8 cellular contexts compared by ENCODE assay signal in genomic region chr14:74941676-74942097, GRCh38. TPM values are rescaled to one million over a fixed set of nuclear protein-coding genes. Genes with fewer than 3 reads are reported as not detected.
DNase-seq lines count a peak whose midpoint lies in the region; ATAC-seq and TF ChIP-seq lines count a peak whose summit lies in the region.

No MANE protein-coding gene starts in this region.

- WGBS in GM23248 (ENCODE audit: low coverage in 1 of 2, low lambda C conversion rate in 2 of 2, missing lambda C conversion rate in 2 of 2), 2 experiments = 22 to 25% methylated on average over 13 of the region's 13 CpGs
- 37 to 59% (median 48%) methylated on average over 8 to 13 of the region's 13 CpGs for WGBS in adrenal gland, 4 donors

- in situ Hi-C loops in GM23248 (cut with MboI) = loop anchor here (25.0 kb wide), 1 partner anchor 346 kb away; the partner anchor contains the start of gene FOS

- H3F3A ChIP-seq in GM23248 (ENCODE audit: insufficient read depth) = peaks cover 29% of the 10 kb centered on the region

- intact Hi-C loops in adrenal gland (cut with DNase I) = loop anchor here in 1 of 2 donors (10.0 kb wide), 1 partner anchor 63 kb away; the partner anchor contains the start of gene EIF2B2

- H3K4me1 ChIP-seq in GM23248 (ENCODE audit: insufficient read depth) (peaks cover 32% of the 10 kb centered on the region), adrenal gland (replicated peaks in 1 of 2) (peaks cover 20 to 39% of the 10 kb centered on the region in 2 donors)

- no peaks in the 10 kb centered on the region for H3K79me2 ChIP-seq in GM23248 (ENCODE audit: insufficient read depth)

- no peak for TF ChIP-seq POLR2A in adrenal gland (IDR thresholded peaks at IDR 0.05)

- no peaks in the 10 kb centered on the region for H3K9me2 ChIP-seq in GM23248 (ENCODE audit: insufficient read depth)

- no peak overlapping the region for H3K4me3 ChIP-seq in GM23248
- no peak overlapping the region for H3K4me3 ChIP-seq in adrenal gland

- no peak overlapping the region for H3K9ac ChIP-seq in GM23248

- H3K36me3 Mint-ChIP-seq in T-helper 17 cell (ENCODE audit: low read depth) = no peaks in the 10 kb centered on the region

- peak overlapping the region; percentile 95 for H3K27ac Mint-ChIP-seq in T-helper 17 cell

- H3K4me1 Mint-ChIP-seq in T-helper 17 cell = peaks cover 37% of the 10 kb centered on the region

- peak; percentile 68 for ATAC-seq in T-helper 17 cell

- H3K9me3 ChIP-seq in GM23248 (ENCODE audit: low read depth) (no peaks in the 10 kb centered on the region), T-helper 17 cell (ENCODE audit: control insufficient read depth, low read length, poor library complexity, severe bottlenecking) (no peaks in the 10 kb centered on the region), adrenal gland (replicated peaks in 1 of 3) (no peaks in the 10 kb centered on the region)

- no peak for TF ChIP-seq CTCF in adrenal gland (IDR thresholded peaks at IDR 0.05)

- H4K20me1 ChIP-seq in GM23248 (ENCODE audit: insufficient read depth) = no peaks in the 10 kb centered on the region

- no peak overlapping the region for H3K4me2 ChIP-seq in GM23248 (ENCODE audit: unreplicated experiment)

- H3K27me3 ChIP-seq in GM23248 (replicated peaks; ENCODE audit: insufficient read depth) = no peaks in the 10 kb centered on the region
- no peaks in the 10 kb centered on the region for H3K27me3 ChIP-seq in adrenal gland
- no peaks in the 10 kb centered on the region for H3K27me3 ChIP-seq in layer of hippocampus (ENCODE audit: control insufficient read depth, insufficient read depth, low read length)

- H3K4me3 Mint-ChIP-seq in T-helper 17 cell = peak overlapping the region; percentile 90

- H3K27ac ChIP-seq in GM23248 (no peak overlapping the region), adrenal gland (peak overlapping the region in 4 of 5 donors; percentile 56 to 87 (median 76)), layer of hippocampus (ENCODE audit: low read depth, low read length) (peak overlapping the region; percentile 84)

- H3K27me3 Mint-ChIP-seq in T-helper 17 cell = no peaks in the 10 kb centered on the region

- peak in 11 of 14 donors; percentile 16 to 84 (median 61) for DNase-seq in C1 segment of cervical spinal cord (lab: John Stamatoyannopoulos, UW)
- DNase-seq in GM23248 = peak; percentile 80
- peak in 2 of 3 donors; percentile 14 to 27 for DNase-seq in T-helper 17 cell
- DNase-seq in adrenal gland = peak; percentile 57 to 92 (median 63)
- DNase-seq in stimulated activated CD4-positive, alpha-beta T cell treated with anti-CD3 and anti-CD28 coated beads, TNF-alpha, amount 100 ng/mL, for 4 hours (ENCODE audit: low read depth in 3 of 3) = peak; percentile 28 to 54 (median 35)
- DNase-seq in NCI-H146 treated with DMSO at 0.1 percent for 48 hours (lab: John Stamatoyannopoulos, UW; ENCODE audit: unreplicated experiment) = no peak
- no peak for DNase-seq in NK-92 (lab: John Stamatoyannopoulos, UW; ENCODE audit: unreplicated experiment)

- H2AFZ ChIP-seq in GM23248 = peak overlapping the region; percentile 54

- H3K36me3 ChIP-seq in GM23248 (ENCODE audit: low read depth) = no peaks in the 10 kb centered on the region
- H3K36me3 ChIP-seq in adrenal gland (replicated peaks in 1 of 2) = no peaks in the 10 kb centered on the region

RNA-seq across cellular contexts. Expression of gene PGF, which starts 13.7 kb away (rescaled TPM):
- total RNA-seq in GM23248 (2014; rRNA removed; shearing (Covaris generic)) = 1.5 and 1.8 TPM in 2 replicates
- 1.1 and 2.1 TPM in 2 replicates for polyA plus RNA-seq in GM23248 (2016; fragmentation: Nextera tagmentation; extraction: Ambion mirVana)
- not detected for total RNA-seq in T-helper 17 cell
- 10 to 100 TPM in 3 of 8 donors, 1 to 10 TPM in 5; 2.1 to 12.7 (median 5.3) TPM for total RNA-seq in adrenal gland
- 1 to 10 TPM; 1.7 to 5.1 (median 4.5) TPM for polyA plus RNA-seq in adrenal gland

RNA-seq across cellular contexts. Expression of gene RPS6KL1, which starts 18.6 kb away (rescaled TPM):
- total RNA-seq in GM23248 (2014; rRNA removed; shearing (Covaris generic)) = 0.38 and 1.4 TPM in 2 replicates
- polyA plus RNA-seq in GM23248 (2016; fragmentation: Nextera tagmentation; extraction: Ambion mirVana) (0.23 TPM in 1 of 2 replicates, not detected in the other), adrenal gland (10 to 100 TPM in 2 of 3 donors, 1 to 10 TPM in 1; 3.9 to 28.2 (median 12.3) TPM)
- total RNA-seq in T-helper 17 cell (1 to 10 TPM; 1.0 to 1.9 TPM), adrenal gland (10 to 100 TPM in 1 of 8 donors, 1 to 10 TPM in 7; 2.0 to 23.9 (median 5.3) TPM)

RNA-seq across cellular contexts. Expression of gene DLST, which starts 60.0 kb away (rescaled TPM):
- total RNA-seq in GM23248 (2014; rRNA removed; shearing (Covaris generic)) = 60.8 and 88.1 TPM in 2 replicates
- polyA plus RNA-seq in GM23248 (2016; fragmentation: Nextera tagmentation; extraction: Ambion mirVana) (11.8 and 12.4 TPM in 2 replicates), adrenal gland (100 to 1,000 TPM in 1 of 3 donors, 10 to 100 TPM in 2; 42.0 to 137 (median 54.0) TPM)
- total RNA-seq in T-helper 17 cell (100 to 1,000 TPM; 127 to 134 TPM), adrenal gland (100 to 1,000 TPM; 128 to 205 (median 162) TPM)

Comparison
In these comparisons a context has a peak if more than half of its experiments do, and no peak if none do; other contexts are left out.
1. DNase-seq: peak in C1 segment of cervical spinal cord (11 of 14), GM23248 (single experiment), T-helper 17 cell (2 of 3), adrenal gland (7 of 7) and stimulated activated CD4-positive, alpha-beta T cell treated with anti-CD3 and anti-CD28 coated beads, TNF-alpha, amount 100 ng/mL, for 4 hours (3 of 3); none in NCI-H146 treated with DMSO at 0.1 percent for 48 hours (single experiment) and NK-92 (single experiment).